8 cellular contexts compared by ENCODE assay signal in genomic region chr9:137205126-137206069, GRCh38. TPM values are rescaled to one million over a fixed set of nuclear protein-coding genes. Genes with fewer than 3 reads are reported as not detected.
DNase-seq lines count a peak whose midpoint lies in the region; ATAC-seq and TF ChIP-seq lines count a peak whose summit lies in the region.

Gene NDOR1, plus strand, starts transcription at chr9:137205700. Its CDS starts 78 bp downstream, at chr9:137205778.
Gene TMEM203, minus strand, starts transcription at chr9:137205648. Its CDS starts 234 bp downstream, at chr9:137205414.

- intact Hi-C loops in OCI-LY7 (cut with micrococcal nuclease; ENCODE audit: unreplicated experiment) = no loop called here

- peak within 1 kb of the TSS; percentile 47; the same call in 1 of the 2 replicates for H2AFZ ChIP-seq in OCI-LY7 (ENCODE audit: low read length)

- H3K9me3 ChIP-seq in OCI-LY7 (ENCODE audit: low read length) = no peaks in the 10 kb centered on the region

- peak within 1 kb of the TSS; percentile 92 for H3K4me3 ChIP-seq in OCI-LY7 (ENCODE audit: low read depth, low read length, poor library complexity, severe bottlenecking)

- peaks cover 14% of the 10 kb centered on the region; the same call in 1 of the 2 replicates for H4K20me1 ChIP-seq in OCI-LY7 (ENCODE audit: insufficient read depth, low read length)

- H3K79me2 ChIP-seq in OCI-LY7 (ENCODE audit: insufficient read depth, low read depth, low read length) = peaks cover 62% of the 10 kb centered on the region

- no TSS peak for BruUV-seq in OCI-LY7 (replicated peaks; lab: Mats Ljungman, UMichigan)

- peak within 1 kb of the TSS; percentile 57 for H3K27ac ChIP-seq in OCI-LY7 (ENCODE audit: low read depth, low read length, poor library complexity, severe bottlenecking)

- H3K9me2 ChIP-seq in OCI-LY7 (ENCODE audit: insufficient read depth, low read length) = no peaks in the 10 kb centered on the region

- peak; percentile 94 for DNase-seq in AG08395 (ENCODE audit: low spot score)
- peak in 73 of 76 experiments; percentile 15 to 90 (median 71) for DNase-seq in HUDEP-2 (lab: John Stamatoyannopoulos, UW; ENCODE audit: unreplicated experiment in 76 of 76)
- DNase-seq in OCI-LY7 (ENCODE audit: low spot score) = peak; percentile 91
- DNase-seq in activated CD8-positive, alpha-beta memory T cell treated with anti-CD3 and anti-CD28 coated beads, Interleukin-2, amount 50 U/mL, for 4 hours = peak; percentile 94
- peak; percentile 98 for DNase-seq in mesenteric fat pad (ENCODE audit: low spot score)
- peak; percentile 93 for DNase-seq in stimulated activated CD8-positive, alpha-beta memory T cell treated with anti-CD3 and anti-CD28 coated beads, Interleukin-12 subunit alpha, Interleukin-12 subunit beta, amount 100 ng/mL, for 24 hours (ENCODE audit: extremely low read depth)

- peak within 1 kb of the TSS; percentile 97 for H3K4me2 ChIP-seq in OCI-LY7 (ENCODE audit: low read length)

- H3K4me1 ChIP-seq in OCI-LY7 (ENCODE audit: insufficient read depth, low read length, poor library complexity, severe bottlenecking) = peaks cover 44% of the 10 kb centered on the region

- peak; percentile 38 for ATAC-seq in GM19025 (IDR thresholded peaks at IDR 0.05; ENCODE audit: low read depth, unreplicated experiment)

- POLR2A ChIA-PET in OCI-LY7 (lab: Charles Lee) = interaction anchor here (0.9 to 1.5 kb wide), 5 partner anchors 11 to 74 kb away, joined by 3 to 4 read pairs (median 4); partner anchors contain the start of gene RNF208

- in situ Hi-C loops in endometrial microvascular endothelial cells (cut with HindIII; ENCODE audit: inconsistent ontology term, low pct_unique_long_range_greater_than_20kb, low sequenced_read_pairs) = no loop called here

- no peak for TF ChIP-seq CTCF in OCI-LY7 (conservative IDR thresholded peaks at IDR 0.05; ENCODE audit: low read length)

- CTCF ChIA-PET in OCI-LY7 (lab: Charles Lee; ENCODE audit: unreplicated experiment) = no interaction called here

- H3K36me3 ChIP-seq in OCI-LY7 (ENCODE audit: insufficient read depth, low read length) = peaks cover 30% of the 10 kb centered on the region

RNA-seq across cellular contexts. Expression of gene NDOR1, which starts in this region (rescaled TPM):
- total RNA-seq in OCI-LY7 (2014; rRNA removed; shearing (Covaris generic)) = 30.4 and 35.9 TPM in 2 replicates
- 61.3 and 61.9 TPM in 2 replicates for total RNA-seq in OCI-LY7 (2022)
- total RNA-seq in endometrial microvascular endothelial cells (ENCODE audit: inconsistent ontology term) = 19.6 TPM
- 10.4 TPM for total RNA-seq in mesenteric fat pad

RNA-seq across cellular contexts. Expression of gene TMEM203, which starts in this region (rescaled TPM):
- 55.1 and 58.2 TPM in 2 replicates for total RNA-seq in OCI-LY7 (2014; rRNA removed; shearing (Covaris generic))
- 39.0 and 42.9 TPM in 2 replicates for total RNA-seq in OCI-LY7 (2022)
- total RNA-seq in endometrial microvascular endothelial cells (ENCODE audit: inconsistent ontology term) = 28.1 TPM
- 24.8 TPM for total RNA-seq in mesenteric fat pad

Comparison
In these comparisons a context has a peak if more than half of its experiments do, and no peak if none do; other contexts are left out.
1. Peak in every context shown above with its lines: DNase-seq, ATAC-seq, H3K4me3 ChIP-seq and H3K27ac ChIP-seq.